ENCODE assay signal across 13 cellular contexts in the genomic region with DNA sequence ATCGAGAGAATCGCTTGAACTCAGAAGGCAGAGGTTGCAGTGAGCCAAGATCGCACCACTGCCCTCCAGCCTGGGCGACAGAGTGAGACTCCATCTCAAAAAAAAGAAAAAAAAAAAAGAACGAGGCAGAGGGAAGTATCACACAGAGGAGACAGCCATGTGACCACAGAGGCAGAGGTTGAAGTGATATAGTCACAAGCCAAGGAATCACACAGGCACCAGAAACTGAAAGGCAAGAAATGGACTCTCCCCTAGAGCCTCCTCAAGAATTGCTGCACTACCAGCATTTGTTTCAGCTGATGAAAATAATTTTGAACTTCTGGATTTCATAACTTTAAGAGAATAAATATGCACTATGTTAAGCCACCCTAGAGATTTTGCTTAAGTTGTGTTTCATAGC.
"Had no signal": no experiment of that assay in that cellular context is flagged by ENCODE, and none has a peak within 500 bp of the region (broad histone marks: within the 10 kb centered on the region; RNA-seq: fewer than 3 reads in every experiment).

No MANE protein-coding gene starts in this region.

- ATAC-seq: stimulated activated memory B cell treated with anti-CD40 and anti-IgM and Interleukin-4, amounts not matched to agents 10 μg/mL and 1 μg/mL and 100 μg/mL, for 72 hours had no signal

- H3K9me3 ChIP-seq: colonic mucosa, neutrophil, uterus had no signal

- H3K27me3 Mint-ChIP-seq: activated naive CD8-positive, alpha-beta T cell treated with anti-CD3 and anti-CD28 coated beads, Interleukin-2, amount 10 ng/mL, durations not matched to agents 7 days and 5 days; stimulated activated memory B cell treated with anti-CD40 and anti-IgM and Interleukin-4, amounts not matched to agents 10 μg/mL and 1 μg/mL and 100 μg/mL, for 72 hours had no signal

- H3K4me3 Mint-ChIP-seq: activated naive CD8-positive, alpha-beta T cell treated with anti-CD3 and anti-CD28 coated beads, Interleukin-2, amount 10 ng/mL, durations not matched to agents 7 days and 5 days; brain; stimulated activated memory B cell treated with anti-CD40 and anti-IgM and Interleukin-4, amounts not matched to agents 10 μg/mL and 1 μg/mL and 100 μg/mL, for 72 hours had no signal

- H3K27me3 ChIP-seq: colonic mucosa, neutrophil, tibial artery, uterus had no signal

- H3K9me3 Mint-ChIP-seq: stimulated activated memory B cell treated with anti-CD40 and anti-IgM and Interleukin-4, amounts not matched to agents 10 μg/mL and 1 μg/mL and 100 μg/mL, for 72 hours had no signal

- H3K36me3 Mint-ChIP-seq: brain; stimulated activated memory B cell treated with anti-CD40 and anti-IgM and Interleukin-4, amounts not matched to agents 10 μg/mL and 1 μg/mL and 100 μg/mL, for 72 hours had no signal

- H3K27ac ChIP-seq: colonic mucosa, neutrophil, tibial artery, uterus had no signal

- H3K4me3 ChIP-seq: colonic mucosa, tibial artery, uterus had no signal

- H3K27ac Mint-ChIP-seq: activated naive CD8-positive, alpha-beta T cell treated with anti-CD3 and anti-CD28 coated beads, Interleukin-2, amount 10 ng/mL, durations not matched to agents 7 days and 5 days; brain; stimulated activated memory B cell treated with anti-CD40 and anti-IgM and Interleukin-4, amounts not matched to agents 10 μg/mL and 1 μg/mL and 100 μg/mL, for 72 hours had no signal

- H3K4me1 ChIP-seq: colonic mucosa, tibial artery, uterus had no signal

- H3K36me3 ChIP-seq: colonic mucosa, neutrophil, tibial artery, uterus had no signal

- H3K4me1 Mint-ChIP-seq: brain had no signal

- DNase-seq: activated naive CD4-positive, alpha-beta T cell; activated naive CD8-positive, alpha-beta T cell treated with anti-CD3 and anti-CD28 coated beads, Interleukin-2, amount 10 ng/mL, durations not matched to agents 7 days and 5 days; central memory CD4-positive, alpha-beta T cell; colonic mucosa; islet precursor cell; posterior cingulate gyrus; retina; stimulated activated CD4-positive, alpha-beta T cell treated with anti-CD3 and anti-CD28 coated beads, Interleukin-12 subunit alpha, Interleukin-12 subunit beta, amount 100 ng/mL, for 4 hours; tibial artery; uterus had no signal
